In genomic region chr4:87089368-87089767, GRCh38 we compare ENCODE assay signal across 20 cellular contexts.
DNase-seq lines count a peak whose midpoint lies in the region; ATAC-seq and TF ChIP-seq lines count a peak whose summit lies in the region.
"Had no signal": no experiment of that assay in that cellular context is flagged by ENCODE, and none has a peak within 500 bp of the region (broad histone marks: within the 10 kb centered on the region; RNA-seq: fewer than 3 reads in every experiment).

No MANE protein-coding gene starts in this region.

- H3K9me3 ChIP-seq in Caco-2 (no peaks in the 10 kb centered on the region), iPS-18a (ENCODE audit: control insufficient read depth, low read depth, low read length) (no peaks in the 10 kb centered on the region), psoas muscle (no peaks in the 10 kb centered on the region)
- H3K9me3 ChIP-seq: heart right ventricle, neutrophil, SJSA1, testis had no signal

- peaks cover 13% of the 10 kb centered on the region for H3K36me3 Mint-ChIP-seq in Caco-2 (ENCODE audit: insufficient read depth, unreplicated experiment)
- peaks cover 9 to 15% of the 10 kb centered on the region in 2 donors for H3K36me3 Mint-ChIP-seq in stimulated activated naive B cell treated with anti-CD40 and anti-IgM and Interleukin-4, amounts not matched to agents 10 μg/mL and 1 μg/mL and 100 μg/mL, for 72 hours

- H3K27me3 Mint-ChIP-seq in Caco-2 (ENCODE audit: insufficient read depth, unreplicated experiment) = no peaks in the 10 kb centered on the region
- no peaks in the 10 kb centered on the region for H3K27me3 Mint-ChIP-seq in stimulated activated naive B cell treated with anti-CD40 and anti-IgM and Interleukin-4, amounts not matched to agents 10 μg/mL and 1 μg/mL and 100 μg/mL, for 72 hours
- H3K27me3 Mint-ChIP-seq: activated CD8-positive, alpha-beta T cell treated with anti-CD3 and anti-CD28 coated beads for 36 hours; effector memory CD8-positive, alpha-beta T cell had no signal

- peaks cover 19% of the 10 kb centered on the region for H3K4me1 ChIP-seq in Caco-2
- H3K4me1 ChIP-seq in iPS-18a (ENCODE audit: control insufficient read depth, low read depth, low read length) = no peaks in the 10 kb centered on the region
- peaks cover 70% of the 10 kb centered on the region for H3K4me1 ChIP-seq in psoas muscle
- H3K4me1 ChIP-seq: testis had no signal

- H3K27ac Mint-ChIP-seq in Caco-2 (ENCODE audit: unreplicated experiment) = peak overlapping the region; percentile 74
- no peak overlapping the region for H3K27ac Mint-ChIP-seq in stimulated activated naive B cell treated with anti-CD40 and anti-IgM and Interleukin-4, amounts not matched to agents 10 μg/mL and 1 μg/mL and 100 μg/mL, for 72 hours
- H3K27ac Mint-ChIP-seq: activated CD8-positive, alpha-beta T cell treated with anti-CD3 and anti-CD28 coated beads for 36 hours; activated naive CD4-positive, alpha-beta T cell treated with anti-CD3 and anti-CD28 coated beads, Interleukin-2, amount 50 U/mL, for 72 hours; effector memory CD8-positive, alpha-beta T cell had no signal

- H3K27ac ChIP-seq in iPS-18a (ENCODE audit: low read length) (peak overlapping the region; percentile 10), psoas muscle (peak overlapping the region; percentile 90)
- H3K27ac ChIP-seq: neutrophil, SJSA1, testis had no signal

- BruUV-seq in Caco-2 (replicated peaks; lab: Mats Ljungman, UMichigan) = no TSS peak

- DNase-seq in Caco-2 (peak in 1 of 2 experiments; percentile 43), LNCaP clone FGC (ENCODE audit: low read depth) (peak; percentile 92), psoas muscle (no peak), cerebellum (ENCODE audit: low spot score) (no peak)
- no peak for DNase-seq in stimulated activated CD4-positive, alpha-beta T cell treated with anti-CD3 and anti-CD28 coated beads, Interleukin-1b, Interleukin-23, amount 100 ng/mL, for 48 hours
- no peak for DNase-seq in stimulated activated naive B cell treated with anti-CD40 and anti-IgM and Interleukin-4, amounts not matched to agents 10 μg/mL and 1 μg/mL and 100 μg/mL, for 72 hours
- DNase-seq: activated CD8-positive, alpha-beta T cell treated with anti-CD3 and anti-CD28 coated beads for 36 hours; activated T-cell treated with anti-CD3 and anti-CD28 coated beads, Interleukin-2, amount 50 U/mL, for 48 hours; effector memory CD8-positive, alpha-beta T cell; heart right ventricle; midbrain; NCI-H1417; NCI-H748 treated with DMSO at 0.1 percent for 48 hours; stimulated activated CD4-positive, alpha-beta T cell treated with anti-CD3 and anti-CD28 coated beads, Interleukin-12 subunit alpha, Interleukin-12 subunit beta, amount 100 ng/mL, for 4 hours; T-helper 2 cell; testis had no signal

- intact Hi-C loops in Caco-2 (cut with micrococcal nuclease; ENCODE audit: unreplicated experiment) = loop anchor here (1.0 kb wide), 4 partner anchors 64 to 153 kb away; no protein-coding TSS in a partner anchor
- intact Hi-C loops in psoas muscle (cut with DNase I) = loop anchor here in 1 of 2 donors (5.0 kb wide), 1 partner anchor 82 kb away; no protein-coding TSS in a partner anchor

- peak overlapping the region; percentile 47 for H3K4me3 Mint-ChIP-seq in Caco-2 (ENCODE audit: unreplicated experiment)
- H3K4me3 Mint-ChIP-seq in stimulated activated naive B cell treated with anti-CD40 and anti-IgM and Interleukin-4, amounts not matched to agents 10 μg/mL and 1 μg/mL and 100 μg/mL, for 72 hours = no peak overlapping the region
- H3K4me3 Mint-ChIP-seq: activated CD8-positive, alpha-beta T cell treated with anti-CD3 and anti-CD28 coated beads for 36 hours; effector memory CD8-positive, alpha-beta T cell had no signal

- no peaks in the 10 kb centered on the region for H3K9me3 Mint-ChIP-seq in Caco-2 (ENCODE audit: unreplicated experiment)
- H3K9me3 Mint-ChIP-seq in stimulated activated naive B cell treated with anti-CD40 and anti-IgM and Interleukin-4, amounts not matched to agents 10 μg/mL and 1 μg/mL and 100 μg/mL, for 72 hours = no peaks in the 10 kb centered on the region
- H3K9me3 Mint-ChIP-seq: activated CD8-positive, alpha-beta T cell treated with anti-CD3 and anti-CD28 coated beads for 36 hours; activated naive CD4-positive, alpha-beta T cell treated with anti-CD3 and anti-CD28 coated beads, Interleukin-2, amount 50 U/mL, for 72 hours; effector memory CD8-positive, alpha-beta T cell had no signal

- TF ChIP-seq CTCF in Caco-2 (IDR thresholded peaks at IDR 0.05; ENCODE audit: insufficient read depth in 1 of 2, low read depth in 1 of 2, low read length in 1 of 2, severe bottlenecking in 1 of 2, unreplicated experiment in 1 of 2) (no peak), LNCaP clone FGC (IDR thresholded peaks at IDR 0.05; ENCODE audit: control insufficient read depth, extremely low read depth, insufficient read depth) (no peak), psoas muscle (IDR thresholded peaks at IDR 0.05) (no peak)

- peaks cover 19% of the 10 kb centered on the region for H3K4me1 Mint-ChIP-seq in Caco-2 (ENCODE audit: low read depth, unreplicated experiment)
- H3K4me1 Mint-ChIP-seq in stimulated activated naive B cell treated with anti-CD40 and anti-IgM and Interleukin-4, amounts not matched to agents 10 μg/mL and 1 μg/mL and 100 μg/mL, for 72 hours = peaks cover 21 to 41% of the 10 kb centered on the region in 2 donors

- H3K27me3 ChIP-seq in Caco-2 (replicated peaks; ENCODE audit: control insufficient read depth, insufficient read depth, low read length) = no peaks in the 10 kb centered on the region
- no peaks in the 10 kb centered on the region for H3K27me3 ChIP-seq in iPS-18a (ENCODE audit: control insufficient read depth, insufficient read depth, low read length)
- H3K27me3 ChIP-seq in psoas muscle (ENCODE audit: insufficient read depth in 3 of 3, low read length in 2 of 3) = no peaks in the 10 kb centered on the region
- H3K27me3 ChIP-seq: heart right ventricle, neutrophil, SJSA1, testis had no signal

- WGBS in psoas muscle, 3 donors = 65 to 71% (median 66%) methylated on average over 3 of the region's 3 CpGs

- POLR2A ChIA-PET in Caco-2 (lab: Charles Lee) = interaction anchor here (0.6 to 1.3 kb wide), 2 partner anchors 83 to 155 kb away, joined by 3 to 4 read pairs; partner anchors contain the start of gene AFF1

- ATAC-seq in psoas muscle = no peak
- ATAC-seq in stimulated activated naive B cell treated with anti-CD40 and anti-IgM and Interleukin-4, amounts not matched to agents 10 μg/mL and 1 μg/mL and 100 μg/mL, for 72 hours (replicated peaks) = no peak
- ATAC-seq: activated CD8-positive, alpha-beta T cell treated with anti-CD3 and anti-CD28 coated beads for 36 hours; activated naive CD4-positive, alpha-beta T cell treated with anti-CD3 and anti-CD28 coated beads, Interleukin-2, amount 50 U/mL, for 72 hours; effector memory CD8-positive, alpha-beta T cell; heart right ventricle had no signal

- H3K4me3 ChIP-seq in Caco-2 (ENCODE audit: low read depth, low read length) (no peak overlapping the region), LNCaP clone FGC (ENCODE audit: low read depth, low read length) (peak overlapping the region; percentile 11; the same call in 1 of the 2 replicates), iPS-18a (ENCODE audit: low read length) (no peak overlapping the region), psoas muscle (no peak overlapping the region)
- H3K4me3 ChIP-seq: heart right ventricle, SJSA1, testis had no signal

- H3K36me3 ChIP-seq in Caco-2 (ENCODE audit: control insufficient read depth, insufficient read depth, low read length) = no peaks in the 10 kb centered on the region; the same call in 1 of the 2 replicates
- H3K36me3 ChIP-seq in iPS-18a (ENCODE audit: control insufficient read depth, low read depth, low read length) = peaks cover 6% of the 10 kb centered on the region
- H3K36me3 ChIP-seq in psoas muscle (ENCODE audit: insufficient read depth in 1 of 2, low read depth in 1 of 2) = peaks cover 0 to 30% of the 10 kb centered on the region in 2 donors

- no peak overlapping the region for H3K9ac ChIP-seq in iPS-18a (ENCODE audit: low read length)

- CTCF ChIA-PET in Caco-2 (lab: Charles Lee) = interaction anchor here (0.8 to 1.3 kb wide), 2 partner anchors 83 to 167 kb away, joined by 4 to 5 read pairs; no protein-coding TSS in a partner anchor
